1 cellular context compared by ENCODE assay signal in genomic region chr21:26096494-26096893, GRCh38.
TF ChIP-seq lines count a peak whose summit lies in the region.

No MANE protein-coding gene starts in this region.

TF ChIP-seq in HepG2, 621 proteins besides CTCF, POLR2A, EP300 and RAD21:
- no peak for TF ChIP-seq ZBTB7B (CRISPR knock-in tag; IDR thresholded peaks at IDR 0.05)
- TF ChIP-seq ZNF660 (CRISPR knock-in tag; IDR thresholded peaks at IDR 0.05; ENCODE audit: borderline replicate concordance, low read depth) = no peak
- TF ChIP-seq LCORL (IDR thresholded peaks at IDR 0.05) = no peak
- TF ChIP-seq LCORL (CRISPR knock-in tag; IDR thresholded peaks at IDR 0.05) = no peak
- no peak for TF ChIP-seq ZNF562 (CRISPR knock-in tag; IDR thresholded peaks at IDR 0.05; ENCODE audit: borderline replicate concordance)
- no peak for TF ChIP-seq IKZF1 (IDR thresholded peaks at IDR 0.05)
- TF ChIP-seq ZC3H4 (CRISPR knock-in tag; IDR thresholded peaks at IDR 0.05; ENCODE audit: borderline replicate concordance) = no peak
- no peak for TF ChIP-seq NKX3-1 (CRISPR knock-in tag; IDR thresholded peaks at IDR 0.05)
- no peak for TF ChIP-seq PCBP1 (IDR thresholded peaks at IDR 0.05; ENCODE audit: borderline replicate concordance, low read depth, low read length)
- TF ChIP-seq ZNF331 (CRISPR knock-in tag; IDR thresholded peaks at IDR 0.05) = no peak
- no peak for TF ChIP-seq GMEB1 (CRISPR knock-in tag; IDR thresholded peaks at IDR 0.05; ENCODE audit: borderline replicate concordance)
- no peak for TF ChIP-seq ZNF138 (CRISPR knock-in tag; IDR thresholded peaks at IDR 0.05; ENCODE audit: low read depth)
- TF ChIP-seq ETS1 (CRISPR knock-in tag; IDR thresholded peaks at IDR 0.05) = no peak
- TF ChIP-seq HIVEP1 (CRISPR knock-in tag; IDR thresholded peaks at IDR 0.05) = no peak
